22 cellular contexts compared by ENCODE assay signal in genomic region chr10:86423739-86424138, GRCh38. TPM values are rescaled to one million over a fixed set of nuclear protein-coding genes. Genes with fewer than 3 reads are reported as not detected.
A peak's percentile ranks its signal among the peaks of the same experiment; 100 is the strongest.
DNase-seq lines count a peak whose midpoint lies in the region; ATAC-seq and TF ChIP-seq lines count a peak whose summit lies in the region.
"Had no signal": no experiment of that assay in that cellular context is flagged by ENCODE, and none has a peak within 500 bp of the region (broad histone marks: within the 10 kb centered on the region; RNA-seq: fewer than 3 reads in every experiment).

No MANE protein-coding gene starts in this region.

- WGBS in endodermal cell (ENCODE audit: insufficient coverage in 1 of 2, insufficient read length in 1 of 2), 2 experiments, result 37 to 49% methylated on average over 5 of the region's 5 CpGs

- no peak for TF ChIP-seq CTCF in endodermal cell (conservative IDR thresholded peaks at IDR 0.05)

- H3K27me3 ChIP-seq in HUES48 (ENCODE audit: control insufficient read depth, insufficient read depth, low read length), result no peaks in the 10 kb centered on the region
- H3K27me3 ChIP-seq in endodermal cell (ENCODE audit: control insufficient read depth, insufficient read depth, low read length, poor library complexity, severe bottlenecking), result no peaks in the 10 kb centered on the region
- H3K27me3 ChIP-seq: BE2C had no signal

- no peak overlapping the region for H3K4me3 Mint-ChIP-seq in endodermal cell

- H3K4me3 ChIP-seq in HUES48 (ENCODE audit: low read depth, low read length) (peak overlapping the region; percentile 13; the same call in 1 of the 2 replicates), endodermal cell (ENCODE audit: low read length) (no peak overlapping the region)
- H3K4me3 ChIP-seq: A549 had no signal

- no peaks in the 10 kb centered on the region for H3K9me3 Mint-ChIP-seq in endodermal cell

- no peak for ATAC-seq in HG03196 (IDR thresholded peaks at IDR 0.05; ENCODE audit: unreplicated experiment)
- ATAC-seq: A549, Right ventricle myocardium inferior had no signal

- peaks cover 8% of the 10 kb centered on the region for H3K4me1 Mint-ChIP-seq in endodermal cell

- no peaks in the 10 kb centered on the region for H3K27me3 Mint-ChIP-seq in endodermal cell (ENCODE audit: insufficient read depth)

- H3K36me3 Mint-ChIP-seq in endodermal cell (ENCODE audit: low read depth), result no peaks in the 10 kb centered on the region

- H3K4me1 ChIP-seq in ES-I3 (ENCODE audit: insufficient read depth, low read length) (peaks cover 19% of the 10 kb centered on the region), HUES48 (ENCODE audit: control insufficient read depth, insufficient read depth, low read length) (peaks cover 13% of the 10 kb centered on the region; the same call in 1 of the 2 replicates), endodermal cell (ENCODE audit: control insufficient read depth, insufficient read depth, low read length) (no peaks in the 10 kb centered on the region)
- H3K4me1 ChIP-seq: A549, BE2C had no signal

- H3K36me3 ChIP-seq in ES-I3 (ENCODE audit: insufficient read depth, low read length) (no peaks in the 10 kb centered on the region), HUES48 (ENCODE audit: control insufficient read depth, insufficient read depth, low read length) (no peaks in the 10 kb centered on the region), endodermal cell (ENCODE audit: control insufficient read depth, insufficient read depth, low read length) (no peaks in the 10 kb centered on the region)
- H3K36me3 ChIP-seq: BE2C had no signal

- H3K27ac Mint-ChIP-seq in endodermal cell, result peak overlapping the region; percentile 6

- no peak for DNase-seq in endodermal cell
- peak; percentile 61 for DNase-seq in iPS-NIHi7 (ENCODE audit: extremely low spot score)
- no peak for DNase-seq in activated CD4-positive, alpha-beta T cell treated with anti-CD3 and anti-CD28 coated beads for 4 hours
- DNase-seq in NCI-H2081 (lab: John Stamatoyannopoulos, UW), result no peak
- DNase-seq: BE2C, DMS53, EL, HCEC 1CT, Kasumi-1, NCI-H1048, NCI-H1436, NCI-H187 treated with DMSO at 0.1 percent for 48 hours, NCI-H226, NCI-H510A treated with DMSO at 0.1 percent for 48 hours, NCI-H774, OCI-M1 had no signal

- H3K9ac ChIP-seq in ES-I3 (ENCODE audit: low read depth, low read length) (peak overlapping the region; percentile 14; the same call in 1 of the 2 replicates), HUES48 (ENCODE audit: low read depth, low read length) (no peak overlapping the region), endodermal cell (ENCODE audit: extremely low read depth, low read length, poor library complexity, severe bottlenecking) (no peak overlapping the region)

- H3K27ac ChIP-seq in HUES48 (ENCODE audit: low read depth, low read length), result peak overlapping the region; percentile 74
- no peak overlapping the region for H3K27ac ChIP-seq in endodermal cell (ENCODE audit: low read depth, low read length)
- H3K27ac ChIP-seq: A549 had no signal

- no peaks in the 10 kb centered on the region for H3K9me3 ChIP-seq in ES-I3 (ENCODE audit: control insufficient read depth, insufficient read depth, low read length)
- no peaks in the 10 kb centered on the region for H3K9me3 ChIP-seq in HUES48 (ENCODE audit: control insufficient read depth, insufficient read depth, low read length)
- no peaks in the 10 kb centered on the region for H3K9me3 ChIP-seq in endodermal cell (ENCODE audit: control insufficient read depth, low read length)
- H3K9me3 ChIP-seq: A549, BE2C had no signal

RNA-seq across cellular contexts. Expression of gene GRID1, which starts 57.1 kb away (rescaled TPM):
- total RNA-seq in endodermal cell, result under 1 TPM; 0.13 to 0.53 TPM
- polyA plus RNA-seq in endodermal cell (2013, experiment 1 of 2), result 1.1 TPM
- polyA plus RNA-seq in endodermal cell (2013, experiment 2 of 2), result 0.87 TPM
- total RNA-seq: MCF 10A had no signal
